Comparison of ENCODE assay signal across 11 cellular contexts in the genomic region with DNA sequence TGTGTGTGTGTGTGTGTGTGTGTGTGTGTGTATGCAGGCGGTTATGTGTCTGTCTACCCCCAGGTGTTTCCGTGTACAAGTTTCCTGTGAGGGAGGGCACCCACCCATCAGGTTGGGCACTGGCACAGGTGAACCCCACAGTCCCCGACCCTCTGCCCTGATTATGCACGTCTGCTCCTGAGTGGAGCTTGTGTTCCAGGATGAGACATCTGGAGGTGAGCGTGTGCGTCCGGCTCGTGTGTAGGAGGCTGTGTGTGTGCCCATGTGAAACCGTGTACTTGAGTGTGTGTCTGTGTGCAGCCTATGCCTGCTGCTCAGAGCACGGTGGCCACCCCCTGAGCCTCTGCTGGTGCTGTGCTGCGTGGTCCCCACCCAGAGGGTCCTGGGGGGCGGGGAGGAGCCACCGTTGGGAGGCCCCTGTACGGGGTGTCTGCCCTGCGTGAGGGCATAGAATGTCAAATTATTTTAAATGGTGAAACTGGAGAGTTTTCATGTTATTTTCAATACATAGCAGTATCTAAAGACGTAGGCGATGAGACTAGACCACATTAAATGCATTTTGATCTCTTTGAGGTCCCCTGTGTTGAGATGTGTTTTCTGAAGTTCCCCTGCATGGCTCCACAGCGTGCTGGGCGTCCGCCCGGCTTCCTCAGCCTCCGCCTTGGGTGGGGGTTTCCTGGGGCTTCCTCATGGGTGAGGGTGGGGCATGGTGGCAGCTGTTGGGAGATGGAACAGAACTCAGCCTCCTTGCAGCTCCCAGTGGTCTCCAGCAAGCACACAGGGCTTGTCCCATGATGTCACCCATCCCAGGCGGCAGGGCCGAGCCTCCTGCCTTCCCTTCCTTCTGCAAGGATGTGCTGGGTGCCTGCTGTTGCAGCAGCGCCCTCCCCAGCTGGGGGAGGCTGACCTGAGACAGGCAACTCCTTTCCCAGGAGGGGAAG. TPM values are rescaled to one million over a fixed set of nuclear protein-coding genes. Genes with fewer than 3 reads are reported as not detected.
A peak's percentile ranks its signal among the peaks of the same experiment; 100 is the strongest.
DNase-seq lines count a peak whose midpoint lies in the region; FAIRE-seq and TF ChIP-seq lines count a peak whose summit lies in the region.
"Had no signal": no experiment of that assay in that cellular context is flagged by ENCODE, and none has a peak within 500 bp of the region (broad histone marks: within the 10 kb centered on the region; RNA-seq: fewer than 3 reads in every experiment).

No MANE protein-coding gene starts in this region.

- no peaks in the 10 kb centered on the region for H3K23me2 ChIP-seq in H9 (ENCODE audit: insufficient read length, low read depth, low read length, poor library complexity, severe bottlenecking)

- H3K27ac Mint-ChIP-seq in H9, result 0 out of 7 replicates have a peak overlapping the region, but pooled peaks of 1 of the 3 experiments have one; percentile 44
- H3K27ac Mint-ChIP-seq: activated B cell treated with CpG ODN at 0.5 μM for 24 hours had no signal

- no peak overlapping the region; the same call in 1 of the 2 replicates for H3K14ac ChIP-seq in H9 (ENCODE audit: insufficient read depth, low read length)

- no peak for TF ChIP-seq CTCF in H9 (conservative IDR thresholded peaks at IDR 0.05)
- no peak for TF ChIP-seq CTCF in bronchial epithelial cell (IDR thresholded peaks at IDR 0.05; ENCODE audit: insufficient read depth, low read length, severe bottlenecking)

- no peaks in the 10 kb centered on the region for H3K9me3 ChIP-seq in H9 (ENCODE audit: control insufficient read depth, low read depth, low read length)
- H3K9me3 ChIP-seq: breast epithelium, esophagus muscularis mucosa had no signal

- H4K91ac ChIP-seq in H9 (ENCODE audit: insufficient read length, low read depth, low read length), result no peak overlapping the region

- no peak overlapping the region for H2AK5ac ChIP-seq in H9 (ENCODE audit: insufficient read length, low read length)

- no peaks in the 10 kb centered on the region for H4K20me1 ChIP-seq in H9 (ENCODE audit: control insufficient read depth, insufficient read depth, insufficient read length)

- no peak overlapping the region for H2BK20ac ChIP-seq in H9 (ENCODE audit: low read depth, low read length, poor library complexity, severe bottlenecking)

- H3K79me1 ChIP-seq in H9 (ENCODE audit: insufficient read depth, low read depth, low read length, poor library complexity, severe bottlenecking), result no peaks in the 10 kb centered on the region

- no peak overlapping the region for H2BK12ac ChIP-seq in H9 (ENCODE audit: insufficient read length, low read depth, low read length)

- H3K4me1 ChIP-seq in H9 (ENCODE audit: insufficient read depth, low read length), result no peaks in the 10 kb centered on the region
- H3K4me1 ChIP-seq: breast epithelium had no signal

- no peak overlapping the region for H4K5ac ChIP-seq in H9 (ENCODE audit: insufficient read length, low read depth, low read length)

- no peaks in the 10 kb centered on the region; a peak in 1 of 7 replicates for H3K36me3 Mint-ChIP-seq in H9 (ENCODE audit: insufficient read depth in 1 of 3, low read depth in 3 of 3)

- H3K9ac ChIP-seq in H9 (ENCODE audit: extremely low read depth, insufficient read length, low read length), result no peak overlapping the region

- H3K36me3 ChIP-seq in bronchial epithelial cell (ENCODE audit: control insufficient read depth, insufficient read depth, low read length), result no peaks in the 10 kb centered on the region
- H3K36me3 ChIP-seq: breast epithelium had no signal

- no peak overlapping the region for H3K4ac ChIP-seq in H9 (ENCODE audit: low read depth, low read length)

- H3K4me2 ChIP-seq in H9 (ENCODE audit: insufficient read depth, insufficient read length, low read length), result no peak overlapping the region

- H3K4me1 Mint-ChIP-seq in H9, result no peaks in the 10 kb centered on the region
- H3K4me1 Mint-ChIP-seq: activated B cell treated with CpG ODN at 0.5 μM for 24 hours had no signal

- H3K56ac ChIP-seq in H9 (ENCODE audit: insufficient read length, low read depth, low read length), result no peak overlapping the region

- no peak overlapping the region for H3K4me3 Mint-ChIP-seq in H9
- H3K4me3 Mint-ChIP-seq: activated B cell treated with CpG ODN at 0.5 μM for 24 hours had no signal

- WGBS in H9 (ENCODE audit: extremely low coverage, insufficient read length, low lambda C conversion rate), result no CpG with 5 or more reads among the region's 25 CpGs

- no peaks in the 10 kb centered on the region for H3K27me3 ChIP-seq in H9 (ENCODE audit: insufficient read depth, low read length)
- no peaks in the 10 kb centered on the region for H3K27me3 ChIP-seq in bronchial epithelial cell (ENCODE audit: control insufficient read depth, insufficient read depth, low read length)
- H3K27me3 ChIP-seq: breast epithelium, esophagus muscularis mucosa had no signal

- H4K8ac ChIP-seq in H9 (replicated peaks; ENCODE audit: insufficient read length, low read depth, low read length), result no peak overlapping the region

- H3K23ac ChIP-seq in H9 (ENCODE audit: insufficient read length, low read depth, low read length), result no peak overlapping the region

- H3K4me3 ChIP-seq in bronchial epithelial cell (ENCODE audit: low read depth, low read length), result no peak overlapping the region
- H3K4me3 ChIP-seq: breast epithelium, esophagus muscularis mucosa had no signal

- H2BK120ac ChIP-seq in H9 (ENCODE audit: low read depth, low read length, poor library complexity, severe bottlenecking), result no peak overlapping the region

- DNase-seq in H9 (peak; percentile 48), bronchial epithelial cell (ENCODE audit: low read depth) (no peak), retina (peak; percentile 15), NCI-H345 treated with DMSO at 0.1 percent for 48 hours (lab: John Stamatoyannopoulos, UW; ENCODE audit: unreplicated experiment) (no peak), NOMO-1 treated with dmso at 0.1 percent for 144 hours (lab: John Stamatoyannopoulos, UW; ENCODE audit: unreplicated experiment) (no peak), COLO829 (ENCODE audit: low spot score) (no peak)
- peak; percentile 14 to 24 for DNase-seq in activated CD4-positive, alpha-beta T cell treated with anti-CD3 and anti-CD28 coated beads, Interleukin-2, amount 50 U/mL, for 48 hours
- DNase-seq: activated B cell treated with CpG ODN at 0.5 μM for 24 hours, MM.1S had no signal

- peaks cover 2% of the 10 kb centered on the region; the same call in 1 of the 2 replicates for H3K27me3 Mint-ChIP-seq in H9 (ENCODE audit: low read depth)
- H3K27me3 Mint-ChIP-seq: activated B cell treated with CpG ODN at 0.5 μM for 24 hours had no signal

- no peak overlapping the region for H2BK5ac ChIP-seq in H9 (ENCODE audit: insufficient read length, low read length)

- peak; percentile 64 for FAIRE-seq in bronchial epithelial cell (lab: Jason Lieb, UNC)

- no peak overlapping the region for H3T11ph ChIP-seq in H9 (ENCODE audit: low read length)

- peaks cover 7 to 8% of the 10 kb centered on the region in 2 experiments; a peak in 4 of 5 replicates for H3K9me3 Mint-ChIP-seq in H9
- H3K9me3 Mint-ChIP-seq: activated B cell treated with CpG ODN at 0.5 μM for 24 hours had no signal

- no peaks in the 10 kb centered on the region for H3K79me2 ChIP-seq in H9 (ENCODE audit: insufficient read depth, low read length)

- no peak overlapping the region for H3K27ac ChIP-seq in H9 (ENCODE audit: insufficient read length, low read depth, low read length)
- H3K27ac ChIP-seq: breast epithelium, esophagus muscularis mucosa had no signal

- H2BK15ac ChIP-seq in H9 (ENCODE audit: low read depth, low read length), result no peak overlapping the region

- H3K18ac ChIP-seq in H9 (ENCODE audit: insufficient read length, low read depth, low read length), result no peak overlapping the region

- no peak overlapping the region for H2AFZ ChIP-seq in H9 (ENCODE audit: low read length)

RNA-seq across cellular contexts. Expression of gene KCNJ12, which starts 43.4 kb away (rescaled TPM):
- total RNA-seq in H9 (2021) (0.29 and 0.39 TPM in 2 replicates), bronchial epithelial cell (under 0.01 and 0.13 TPM in 2 replicates)
- total RNA-seq: activated B cell treated with CpG ODN at 0.5 μM for 24 hours had no signal

Comparison
In these comparisons a context has a peak if more than half of its experiments do, and no peak if none do; other contexts are left out.
1. DNase-seq: peak in H9 (single experiment), activated CD4-positive, alpha-beta T cell treated with anti-CD3 and anti-CD28 coated beads, Interleukin-2, amount 50 U/mL, for 48 hours (2 of 2) and retina (single experiment); none in bronchial epithelial cell (single experiment), NCI-H345 treated with DMSO at 0.1 percent for 48 hours (single experiment), NOMO-1 treated with dmso at 0.1 percent for 144 hours (single experiment) and COLO829 (single experiment).